14 cellular contexts compared by ENCODE assay signal in the genomic region with DNA sequence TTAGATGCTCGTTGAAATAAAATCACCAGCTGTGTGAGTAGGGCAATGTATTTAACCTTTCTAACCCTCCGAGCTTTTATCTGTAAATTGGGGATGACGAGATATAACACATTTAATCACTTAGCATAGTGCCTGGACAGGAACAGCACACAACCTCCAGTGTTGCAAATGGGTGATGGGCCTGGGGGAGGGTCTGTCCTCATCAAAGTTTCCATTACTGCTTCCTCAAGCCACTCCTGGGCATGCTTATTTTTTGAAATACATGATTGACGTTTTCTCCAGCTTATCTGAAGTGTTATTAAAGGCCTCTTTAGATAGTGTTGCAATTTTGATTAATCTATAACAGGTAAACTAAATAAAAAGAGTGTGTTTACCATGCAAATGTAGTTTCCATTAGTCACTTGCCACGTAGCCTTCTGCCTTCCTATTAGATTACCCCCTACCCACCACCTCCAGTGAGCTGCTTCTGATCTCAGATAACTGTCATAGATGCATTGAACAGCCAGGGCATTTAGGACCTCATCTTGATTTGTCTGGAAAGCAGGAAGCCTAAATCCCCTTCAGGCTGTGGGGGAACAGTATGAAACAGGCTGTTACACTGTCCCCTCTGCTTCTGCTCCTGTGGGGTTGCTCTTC. TPM values are rescaled to one million over a fixed set of nuclear protein-coding genes. Genes with fewer than 3 reads are reported as not detected.
DNase-seq lines count a peak whose midpoint lies in the region; ATAC-seq and TF ChIP-seq lines count a peak whose summit lies in the region.
"Had no signal": no experiment of that assay in that cellular context is flagged by ENCODE, and none has a peak within 500 bp of the region (broad histone marks: within the 10 kb centered on the region; RNA-seq: fewer than 3 reads in every experiment).

No MANE protein-coding gene starts in this region.

- WGBS in neuronal stem cell (ENCODE audit: extremely low coverage in 2 of 2, insufficient read length in 2 of 2, insufficient replicate concordance in 1 of 2), 2 donors, result no CpG with 5 or more reads among the region's 5 CpGs

- H2BK15ac ChIP-seq in neuronal stem cell (ENCODE audit: low read length), result no peak overlapping the region

- no peak overlapping the region for H3K4me2 ChIP-seq in neuronal stem cell (ENCODE audit: insufficient read depth, low read length, poor library complexity, severe bottlenecking)

- H3K4me1 ChIP-seq in BE2C (peaks cover 21% of the 10 kb centered on the region), left lung (no peaks in the 10 kb centered on the region), neuronal stem cell (ENCODE audit: control insufficient read depth in 2 of 2, insufficient read depth in 1 of 2, low read depth in 1 of 2, low read length in 2 of 2) (no peaks in the 10 kb centered on the region)

- no peak overlapping the region for H3K4me3 Mint-ChIP-seq in osteocyte (ENCODE audit: unreplicated experiment)
- H3K4me3 Mint-ChIP-seq: B cell; CD8-positive, alpha-beta T cell had no signal

- intact Hi-C loops in left lung (cut with DNase I), result no loop called here

- TF ChIP-seq CTCF in BE2C (IDR thresholded peaks at IDR 0.05; ENCODE audit: low read depth, low read length), result no peak
- TF ChIP-seq CTCF in left lung (IDR thresholded peaks at IDR 0.05), result no peak
- no peak for TF ChIP-seq CTCF in osteocyte (IDR thresholded peaks at IDR 0.05)

- H3K4me1 Mint-ChIP-seq in osteocyte (ENCODE audit: unreplicated experiment), result peaks cover 3% of the 10 kb centered on the region
- H3K4me1 Mint-ChIP-seq: B cell had no signal

- H2BK12ac ChIP-seq in neuronal stem cell (ENCODE audit: low read length), result no peak overlapping the region

- H3K4ac ChIP-seq in neuronal stem cell (ENCODE audit: low read length), result no peak overlapping the region

- H3K36me3 ChIP-seq in BE2C, result no peaks in the 10 kb centered on the region
- H3K36me3 ChIP-seq in left lung, result no peaks in the 10 kb centered on the region
- no peaks in the 10 kb centered on the region for H3K36me3 ChIP-seq in neuronal stem cell (replicated peaks in 1 of 2; ENCODE audit: control insufficient read depth in 2 of 2, insufficient read depth in 2 of 2, low read length in 2 of 2)

- no peak overlapping the region for H3K9ac ChIP-seq in neuronal stem cell (ENCODE audit: low read depth, low read length, poor library complexity)
- H3K9ac ChIP-seq: GM23248 had no signal

- no peak overlapping the region for H2BK5ac ChIP-seq in neuronal stem cell (ENCODE audit: low read length)

- no peak overlapping the region for H4K91ac ChIP-seq in neuronal stem cell (ENCODE audit: low read depth, low read length, poor library complexity)

- peaks cover 13% of the 10 kb centered on the region for H3K27me3 Mint-ChIP-seq in osteocyte (ENCODE audit: unreplicated experiment)

- no peak overlapping the region for H4K8ac ChIP-seq in neuronal stem cell (ENCODE audit: low read depth, low read length)

- DNase-seq in BE2C (peak; percentile 28), SK-N-DZ (ENCODE audit: low spot score) (peak; percentile 49), left lung (no peak), osteocyte (ENCODE audit: extremely low spot score, unreplicated experiment) (peak; percentile 19), DMS153 (lab: John Stamatoyannopoulos, UW) (no peak), SKM-1 treated with dmso at 0.1 percent for 144 hours (lab: John Stamatoyannopoulos, UW; ENCODE audit: unreplicated experiment) (no peak), neuronal stem cell (ENCODE audit: low spot score) (no peak)
- DNase-seq: CD8-positive, alpha-beta T cell; COR-L47; GM23248 had no signal

- no peaks in the 10 kb centered on the region for H3K9me3 Mint-ChIP-seq in osteocyte (ENCODE audit: unreplicated experiment)
- H3K9me3 Mint-ChIP-seq: CD8-positive, alpha-beta T cell had no signal

- ATAC-seq in left lung, result peak; percentile 85
- ATAC-seq in esophagus mucosa, result no peak
- ATAC-seq: CD8-positive, alpha-beta T cell; HCT116 had no signal

- H3K79me1 ChIP-seq in neuronal stem cell (ENCODE audit: low read depth, low read length), result no peaks in the 10 kb centered on the region

- no peak overlapping the region for H3K14ac ChIP-seq in neuronal stem cell (ENCODE audit: low read length)

- H3K36me3 Mint-ChIP-seq in osteocyte (ENCODE audit: unreplicated experiment), result no peaks in the 10 kb centered on the region
- H3K36me3 Mint-ChIP-seq: CD8-positive, alpha-beta T cell had no signal

- no peak overlapping the region for H2AK5ac ChIP-seq in neuronal stem cell (ENCODE audit: low read depth, low read length)

- no peak overlapping the region for H3K23ac ChIP-seq in neuronal stem cell (ENCODE audit: low read depth, low read length, poor library complexity)

- H3K27ac ChIP-seq in left lung (peak overlapping the region in 1 of 2 donors; percentile 27), neuronal stem cell (replicated peaks; ENCODE audit: low read length) (no peak overlapping the region)
- H3K27ac ChIP-seq: C4-2B, GM23248 had no signal

- H3K27ac Mint-ChIP-seq in osteocyte (ENCODE audit: unreplicated experiment), result no peak overlapping the region
- H3K27ac Mint-ChIP-seq: B cell; CD8-positive, alpha-beta T cell had no signal

- H3K27me3 ChIP-seq in BE2C (no peaks in the 10 kb centered on the region), left lung (no peaks in the 10 kb centered on the region), neuronal stem cell (ENCODE audit: control insufficient read depth in 3 of 3, insufficient read depth in 3 of 3, low read depth in 1 of 3, low read length in 3 of 3) (no peaks in the 10 kb centered on the region)

- H3K4me3 ChIP-seq in BE2C (ENCODE audit: low read depth, low read length) (no peak overlapping the region), left lung (no peak overlapping the region), neuronal stem cell (ENCODE audit: low read length in 2 of 2) (no peak overlapping the region)
- H3K4me3 ChIP-seq: GM23248 had no signal

- no peak overlapping the region for H2AFZ ChIP-seq in neuronal stem cell (ENCODE audit: low read length)
- H2AFZ ChIP-seq: GM23248 had no signal

- H3K9me3 ChIP-seq in BE2C (no peaks in the 10 kb centered on the region; the same call in 1 of the 2 replicates), left lung (no peaks in the 10 kb centered on the region), neuronal stem cell (replicated peaks in 1 of 2; ENCODE audit: control insufficient read depth in 2 of 2, insufficient read depth in 1 of 2, low read depth in 1 of 2, low read length in 2 of 2) (no peaks in the 10 kb centered on the region)

- H2BK120ac ChIP-seq in neuronal stem cell (ENCODE audit: low read depth, low read length), result no peak overlapping the region

- no peak overlapping the region for H3K18ac ChIP-seq in neuronal stem cell (ENCODE audit: low read length)

RNA-seq across cellular contexts. Expression of a gene that starts 42.4 kb away (rescaled TPM):
- polyA plus RNA-seq in BE2C (2012; ENCODE audit: insufficient read depth, insufficient read length, low read depth), result 18.6 TPM
- polyA plus RNA-seq in SK-N-DZ (2014; cell fraction: cytosol; rRNA removed), result 1.00 and 1.2 TPM in 2 replicates
- 0.86 and 2.2 TPM in 2 replicates for polyA plus RNA-seq in SK-N-DZ (2014; cell fraction: nucleus; rRNA removed)
- total RNA-seq in left lung (100 to 1,000 TPM; 106 to 119 TPM), osteocyte (40.3 and 41.1 TPM in 2 replicates), esophagus mucosa (28.2 TPM)
- polyA plus RNA-seq in neuronal stem cell (2013, experiment 1 of 2), result 6.7 TPM
- 7.0 TPM for polyA plus RNA-seq in neuronal stem cell (2013, experiment 2 of 2)

Comparison
In these comparisons a context has a peak if more than half of its experiments do, and no peak if none do; other contexts are left out.
1. DNase-seq: peak in BE2C (single experiment), SK-N-DZ (single experiment) and osteocyte (single experiment); none in left lung (0 of 2), DMS153 (single experiment), SKM-1 treated with dmso at 0.1 percent for 144 hours (single experiment) and neuronal stem cell (single experiment).